ENCODE assay signal across 11 cellular contexts in the genomic region with DNA sequence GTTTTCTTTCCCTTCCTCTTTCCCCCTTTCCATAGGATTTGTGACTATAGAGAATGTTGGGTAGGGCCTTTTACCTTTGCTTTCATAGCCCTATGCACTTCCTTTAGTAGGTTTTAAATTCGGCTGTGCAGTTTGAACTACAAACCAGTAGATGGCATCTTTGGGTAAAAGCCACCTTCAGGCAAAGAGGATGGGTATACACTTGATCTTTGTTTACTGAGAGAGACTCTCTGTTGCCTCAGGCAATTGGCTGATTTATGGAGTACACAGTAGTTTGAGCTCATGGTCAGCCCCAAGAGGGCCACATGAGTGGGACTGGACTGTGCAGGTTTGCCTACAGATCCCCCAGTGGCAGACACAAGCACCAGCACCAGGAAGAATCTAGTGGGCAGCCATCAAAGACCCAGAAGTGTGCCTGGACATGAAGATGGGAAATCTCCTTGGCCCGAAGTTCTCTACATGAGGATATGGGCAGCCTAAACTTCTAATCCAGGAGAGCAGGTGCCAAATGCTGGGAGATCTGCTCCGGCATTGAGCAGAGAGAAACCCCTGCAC.
DNase-seq lines count a peak whose midpoint lies in the region; ATAC-seq and TF ChIP-seq lines count a peak whose summit lies in the region.
"Had no signal": no experiment of that assay in that cellular context is flagged by ENCODE, and none has a peak within 500 bp of the region (broad histone marks: within the 10 kb centered on the region; RNA-seq: fewer than 3 reads in every experiment).

No MANE protein-coding gene starts in this region.

- intact Hi-C loops in Calu3 (cut with micrococcal nuclease; ENCODE audit: unreplicated experiment): loop anchor here (10.0 kb wide), 1 partner anchor 1275 kb away; no protein-coding TSS in a partner anchor
- intact Hi-C loops in PC-9 (cut with micrococcal nuclease; ENCODE audit: unreplicated experiment): loop anchor here (10.0 kb wide), 1 partner anchor 1265 kb away; no protein-coding TSS in a partner anchor

- peaks cover 5% of the 10 kb centered on the region for H3K9me3 Mint-ChIP-seq in Calu3 (ENCODE audit: low read depth, unreplicated experiment)
- H3K9me3 Mint-ChIP-seq: dendritic cell treated with granulocyte-macrophage colony-stimulating factor and Interleukin-4, amounts not matched to agents 40 ng/mL and 50 ng/mL, for 4 days had no signal

- no peaks in the 10 kb centered on the region for H3K4me1 Mint-ChIP-seq in Calu3 (ENCODE audit: low read depth, unreplicated experiment)

- no peaks in the 10 kb centered on the region for H4K20me1 ChIP-seq in PC-9 (ENCODE audit: insufficient read depth)

- POLR2A ChIA-PET in PC-9 (lab: Charles Lee; ENCODE audit: unreplicated experiment): no interaction called here
- POLR2A ChIA-PET in HEK293T (lab: Yijun Ruan, JAX): no interaction called here

- H3K4me3 ChIP-seq in PC-9: no peak overlapping the region
- H3K4me3 ChIP-seq: prostate gland, SJSA1 had no signal

- H3K4me2 ChIP-seq in PC-9: no peak overlapping the region

- no peaks in the 10 kb centered on the region for H3K27me3 ChIP-seq in PC-9 (ENCODE audit: insufficient read depth, low read depth)
- H3K27me3 ChIP-seq: SJSA1 had no signal

- no peaks in the 10 kb centered on the region for H3K79me2 ChIP-seq in PC-9 (ENCODE audit: low read depth)

- CTCF ChIA-PET in Calu3 (lab: Charles Lee) (no interaction called here), PC-9 (lab: Charles Lee) (no interaction called here), HEK293T (lab: Yijun Ruan, JAX) (no interaction called here)

- H3K4me3 Mint-ChIP-seq in Calu3 (ENCODE audit: low read depth, unreplicated experiment): no peak overlapping the region
- H3K4me3 Mint-ChIP-seq: dendritic cell treated with granulocyte-macrophage colony-stimulating factor and Interleukin-4, amounts not matched to agents 40 ng/mL and 50 ng/mL, for 4 days had no signal

- DNase-seq in Calu3 (peak; percentile 4), HK-2 (ENCODE audit: unreplicated experiment) (peak; percentile 2), PC-9 (peak in 1 of 2 experiments; percentile 37), iPS-NIHi11 (ENCODE audit: low spot score) (peak; percentile 31), HEK293T (ENCODE audit: extremely low spot score) (no peak)
- DNase-seq in stimulated activated CD4-positive, alpha-beta T cell treated with anti-CD3 and anti-CD28 coated beads, Interleukin-2, amount 100 ng/mL, for 24 hours: no peak

- no peaks in the 10 kb centered on the region for H3K4me1 ChIP-seq in PC-9 (replicated peaks; ENCODE audit: insufficient read depth)
- H3K4me1 ChIP-seq: prostate gland, SJSA1 had no signal

- 0 out of 2 replicates have a peak, but pooled peaks cover 3% of the 10 kb centered on the region for H3K9me2 ChIP-seq in PC-9 (ENCODE audit: insufficient read depth)

- ATAC-seq in HG02623 (IDR thresholded peaks at IDR 0.05; ENCODE audit: unreplicated experiment) (no peak), GM21786 (IDR thresholded peaks at IDR 0.05; ENCODE audit: unreplicated experiment) (no peak)

- no peak overlapping the region for H2AFZ ChIP-seq in PC-9

- no peak overlapping the region for H3K27ac ChIP-seq in PC-9
- H3K27ac ChIP-seq: prostate gland, SJSA1 had no signal

- H3K36me3 ChIP-seq in PC-9 (ENCODE audit: low read depth): no peaks in the 10 kb centered on the region
- H3K36me3 ChIP-seq: prostate gland, SJSA1 had no signal

- no TSS peak for BruUV-seq in Calu3 (replicated peaks; lab: Mats Ljungman, UMichigan)
- BruUV-seq in PC-9 (replicated peaks; lab: Mats Ljungman, UMichigan): no TSS peak

- no peaks in the 10 kb centered on the region for H3K9me3 ChIP-seq in PC-9 (ENCODE audit: insufficient read depth, low read depth)
- H3K9me3 ChIP-seq: prostate gland had no signal

- H3K36me3 Mint-ChIP-seq in Calu3 (ENCODE audit: insufficient read depth, unreplicated experiment): no peaks in the 10 kb centered on the region

- peak; percentile 47 for TF ChIP-seq CTCF in Calu3 (IDR thresholded peaks at IDR 0.05; ENCODE audit: unreplicated experiment)
- TF ChIP-seq CTCF in PC-9 (conservative IDR thresholded peaks at IDR 0.05): peak; percentile 61; the same call in 1 of the 2 replicates

- no peaks in the 10 kb centered on the region for H3F3A ChIP-seq in PC-9 (ENCODE audit: insufficient read depth, low read depth)

- no peak overlapping the region for H3K27ac Mint-ChIP-seq in Calu3 (ENCODE audit: unreplicated experiment)
- H3K27ac Mint-ChIP-seq: dendritic cell treated with granulocyte-macrophage colony-stimulating factor and Interleukin-4, amounts not matched to agents 40 ng/mL and 50 ng/mL, for 4 days had no signal

- no peaks in the 10 kb centered on the region for H3K27me3 Mint-ChIP-seq in Calu3 (ENCODE audit: unreplicated experiment)
- H3K27me3 Mint-ChIP-seq: dendritic cell treated with granulocyte-macrophage colony-stimulating factor and Interleukin-4, amounts not matched to agents 40 ng/mL and 50 ng/mL, for 4 days had no signal

TF ChIP-seq in HEK293T, 16 proteins besides CTCF, POLR2A, EP300 and RAD21:
- TF ChIP-seq BHLHE40 (IDR thresholded peaks at IDR 0.05; ENCODE audit: borderline replicate concordance) (no peak), LEF1 (IDR thresholded peaks at IDR 0.05; ENCODE audit: borderline replicate concordance) (no peak), FOXA1 (IDR thresholded peaks at IDR 0.05) (no peak), TARDBP (IDR thresholded peaks at IDR 0.05) (no peak), ELF4 (IDR thresholded peaks at IDR 0.05) (no peak), ARNT (IDR thresholded peaks at IDR 0.05) (no peak), NFRKB (IDR thresholded peaks at IDR 0.05) (no peak), CTBP1 (IDR thresholded peaks at IDR 0.05; ENCODE audit: borderline replicate concordance) (no peak), ZNF384 (IDR thresholded peaks at IDR 0.05) (no peak), SUZ12 (IDR thresholded peaks at IDR 0.05) (no peak), L3MBTL2 (conservative IDR thresholded peaks at IDR 0.05) (no peak), HDGF (IDR thresholded peaks at IDR 0.05; ENCODE audit: borderline replicate concordance) (no peak), FOXM1 (IDR thresholded peaks at IDR 0.05; ENCODE audit: borderline replicate concordance) (no peak), FOXK2 (IDR thresholded peaks at IDR 0.05) (no peak), SP1 (IDR thresholded peaks at IDR 0.05) (no peak)
- TF ChIP-seq, protein P1, sequence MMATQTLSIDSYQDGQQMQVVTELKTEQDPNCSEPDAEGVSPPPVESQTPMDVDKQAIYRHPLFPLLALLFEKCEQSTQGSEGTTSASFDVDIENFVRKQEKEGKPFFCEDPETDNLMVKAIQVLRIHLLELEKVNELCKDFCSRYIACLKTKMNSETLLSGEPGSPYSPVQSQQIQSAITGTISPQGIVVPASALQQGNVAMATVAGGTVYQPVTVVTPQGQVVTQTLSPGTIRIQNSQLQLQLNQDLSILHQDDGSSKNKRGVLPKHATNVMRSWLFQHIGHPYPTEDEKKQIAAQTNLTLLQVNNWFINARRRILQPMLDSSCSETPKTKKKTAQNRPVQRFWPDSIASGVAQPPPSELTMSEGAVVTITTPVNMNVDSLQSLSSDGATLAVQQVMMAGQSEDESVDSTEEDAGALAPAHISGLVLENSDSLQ (IDR thresholded peaks at IDR 0.05): no peak
TF ChIP-seq in HEK293T: peak in this region for 0.

Comparison
In these comparisons a context has a peak if more than half of its experiments do, and no peak if none do; other contexts are left out.
1. DNase-seq: peak in Calu3 (single experiment), HK-2 (single experiment) and iPS-NIHi11 (single experiment); none in stimulated activated CD4-positive, alpha-beta T cell treated with anti-CD3 and anti-CD28 coated beads, Interleukin-2, amount 100 ng/mL, for 24 hours (0 of 2) and HEK293T (single experiment).